Comparison of ENCODE assay signal across 1 cellular context in genomic region chr11:110298298-110298765, GRCh38.
TF ChIP-seq lines count a peak whose summit lies in the region.

No MANE protein-coding gene starts in this region.

TF ChIP-seq in HepG2, 621 proteins besides CTCF, POLR2A, EP300 and RAD21 (continued from another document and continues in another):
- TF ChIP-seq HIC2 (CRISPR knock-in tag; IDR thresholded peaks at IDR 0.05; ENCODE audit: low read depth) (0 out of 2 replicates have a peak, but pooled peaks have one; percentile 38), ZNF562 (CRISPR knock-in tag; IDR thresholded peaks at IDR 0.05; ENCODE audit: borderline replicate concordance) (no peak), KLF12 (CRISPR knock-in tag; IDR thresholded peaks at IDR 0.05; ENCODE audit: borderline replicate concordance) (no peak), TEF (CRISPR knock-in tag; IDR thresholded peaks at IDR 0.05) (no peak), PITX1 (CRISPR knock-in tag; IDR thresholded peaks at IDR 0.05) (peak; percentile 85), MLXIP (CRISPR knock-in tag; IDR thresholded peaks at IDR 0.05; ENCODE audit: borderline replicate concordance) (no peak), EED (CRISPR knock-in tag; IDR thresholded peaks at IDR 0.05) (no peak), MIER3 (CRISPR knock-in tag; IDR thresholded peaks at IDR 0.05; ENCODE audit: borderline replicate concordance) (peak; percentile 22; the same call in 1 of the 2 replicates), ZNF605 (CRISPR knock-in tag; IDR thresholded peaks at IDR 0.05) (no peak), ZNF335 (CRISPR knock-in tag; IDR thresholded peaks at IDR 0.05) (no peak), PBX3 (CRISPR knock-in tag; IDR thresholded peaks at IDR 0.05; ENCODE audit: borderline replicate concordance) (no peak), HDAC2 (CRISPR knock-in tag; IDR thresholded peaks at IDR 0.05) (peak; percentile 75), GATA4 (IDR thresholded peaks at IDR 0.05; ENCODE audit: borderline replicate concordance, low read depth) (peak; percentile 85), HOXA9 (CRISPR knock-in tag; IDR thresholded peaks at IDR 0.05; ENCODE audit: borderline replicate concordance) (no peak), ZNF337 (CRISPR knock-in tag; IDR thresholded peaks at IDR 0.05; ENCODE audit: borderline replicate concordance, low read depth) (no peak), FOSL2 (CRISPR knock-in tag; IDR thresholded peaks at IDR 0.05) (peak; percentile 93), ZNF12 (CRISPR knock-in tag; IDR thresholded peaks at IDR 0.05) (0 out of 2 replicates have a peak, but pooled peaks have one; percentile 24), YEATS2 (CRISPR knock-in tag; IDR thresholded peaks at IDR 0.05; ENCODE audit: borderline replicate concordance) (no peak), ZNF766 (CRISPR knock-in tag; IDR thresholded peaks at IDR 0.05; ENCODE audit: borderline replicate concordance) (no peak), HBP1 (CRISPR knock-in tag; IDR thresholded peaks at IDR 0.05; ENCODE audit: low read depth) (no peak), ZNF143 (CRISPR knock-in tag; IDR thresholded peaks at IDR 0.05) (no peak), PATZ1 (CRISPR knock-in tag; IDR thresholded peaks at IDR 0.05) (peak; percentile 32; the same call in 1 of the 2 replicates), ZNF639 (CRISPR knock-in tag; conservative IDR thresholded peaks at IDR 0.05) (no peak), PLSCR1 (CRISPR knock-in tag; IDR thresholded peaks at IDR 0.05; ENCODE audit: borderline replicate concordance) (no peak), SATB2 (CRISPR knock-in tag; IDR thresholded peaks at IDR 0.05) (no peak), ZNF317 (CRISPR knock-in tag; IDR thresholded peaks at IDR 0.05) (no peak), CSRNP2 (CRISPR knock-in tag; conservative IDR thresholded peaks at IDR 0.05; ENCODE audit: low read depth) (no peak), ATF4 (CRISPR knock-in tag; IDR thresholded peaks at IDR 0.05) (peak in 1 of 2 experiments; percentile 66; a peak in 1 of 4 replicates), U2AF2 (IDR thresholded peaks at IDR 0.05; ENCODE audit: low read depth, low read length) (no peak), LCORL (IDR thresholded peaks at IDR 0.05) (no peak), LCORL (CRISPR knock-in tag; IDR thresholded peaks at IDR 0.05) (no peak), ATF1 (CRISPR knock-in tag; IDR thresholded peaks at IDR 0.05) (no peak; the same call in 1 of the 2 replicates), ZEB1 (IDR thresholded peaks at IDR 0.05; ENCODE audit: insufficient replicate concordance, low read depth) (no peak), SP4 (CRISPR knock-in tag; IDR thresholded peaks at IDR 0.05) (no peak), NR1H2 (CRISPR knock-in tag; IDR thresholded peaks at IDR 0.05; ENCODE audit: borderline replicate concordance, low read depth) (no peak), TIGD3 (CRISPR knock-in tag; IDR thresholded peaks at IDR 0.05; ENCODE audit: borderline replicate concordance) (no peak), MEF2D (CRISPR knock-in tag; IDR thresholded peaks at IDR 0.05) (peak; percentile 39; the same call in 1 of the 2 replicates), CBX1 (IDR thresholded peaks at IDR 0.05; ENCODE audit: low read depth) (no peak), ZNF275 (CRISPR knock-in tag; IDR thresholded peaks at IDR 0.05; ENCODE audit: borderline replicate concordance) (no peak), ZNF83 (CRISPR knock-in tag; IDR thresholded peaks at IDR 0.05; ENCODE audit: borderline replicate concordance) (no peak), ZC3H4 (CRISPR knock-in tag; IDR thresholded peaks at IDR 0.05; ENCODE audit: borderline replicate concordance) (no peak), HNRNPLL (IDR thresholded peaks at IDR 0.05; ENCODE audit: low read depth, low read length, poor library complexity, severe bottlenecking) (no peak), ZNF263 (CRISPR knock-in tag; IDR thresholded peaks at IDR 0.05) (no peak)
